9 cellular contexts compared by ENCODE assay signal in the genomic region with DNA sequence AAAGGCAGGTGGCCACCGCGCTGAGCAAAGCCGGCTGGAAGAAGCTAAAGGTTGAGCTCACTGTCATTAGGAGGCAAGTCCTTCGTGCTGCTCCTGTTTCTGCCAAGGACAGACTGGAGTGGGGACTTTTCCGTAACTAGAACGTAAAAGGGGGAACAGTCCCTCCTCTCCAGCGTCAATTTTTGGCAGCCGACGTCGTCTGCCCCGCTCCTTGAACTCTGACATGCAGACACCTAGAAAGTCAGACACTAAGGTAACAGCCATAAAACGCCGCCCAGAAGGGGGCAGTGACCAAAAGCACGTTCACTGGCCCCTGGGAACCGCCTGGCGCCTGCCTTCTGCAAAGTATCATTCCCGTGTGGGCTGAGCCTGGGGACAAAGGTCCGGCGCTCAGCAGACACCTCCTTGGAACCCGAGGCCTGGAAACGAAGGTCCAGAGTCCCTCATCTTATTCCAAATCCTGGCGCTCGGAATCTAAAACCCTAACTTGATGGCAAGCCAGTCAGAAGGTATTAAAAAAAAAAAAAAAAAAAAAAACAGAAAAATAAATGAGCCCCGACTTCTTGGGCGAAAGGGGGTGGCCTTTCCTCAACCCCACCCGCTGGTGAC. TPM values are rescaled to one million over a fixed set of nuclear protein-coding genes. Genes with fewer than 3 reads are reported as not detected.
DNase-seq lines count a peak whose midpoint lies in the region; ATAC-seq and FAIRE-seq lines count a peak whose summit lies in the region.
"Had no signal": no experiment of that assay in that cellular context is flagged by ENCODE, and none has a peak within 500 bp of the region (broad histone marks: within the 10 kb centered on the region; RNA-seq: fewer than 3 reads in every experiment).

No MANE protein-coding gene starts in this region.

- H3K36me3 Mint-ChIP-seq in naive thymus-derived CD4-positive, alpha-beta T cell: peaks cover 0 to 7% (median 0%) of the 10 kb centered on the region in 5 donors

- ATAC-seq in naive thymus-derived CD4-positive, alpha-beta T cell: peak; percentile 44
- no peak for ATAC-seq in GM19467 (IDR thresholded peaks at IDR 0.05; ENCODE audit: unreplicated experiment)

- peaks cover 0 to 29% (median 13%) of the 10 kb centered on the region in 7 donors for H3K4me1 Mint-ChIP-seq in naive thymus-derived CD4-positive, alpha-beta T cell

- WGBS in esophagus, 2 donors: 4% methylated on average over 26 of the region's 26 CpGs

- H3K4me3 Mint-ChIP-seq in naive thymus-derived CD4-positive, alpha-beta T cell: peak overlapping the region; percentile 84 to 95 (median 89)

- no peaks in the 10 kb centered on the region for H3K36me3 ChIP-seq in esophagus (ENCODE audit: control insufficient read depth in 2 of 2, insufficient read depth in 2 of 2, low read length in 1 of 2)
- peaks cover 0 to 5% (median 0%) of the 10 kb centered on the region in 3 experiments for H3K36me3 ChIP-seq in naive thymus-derived CD4-positive, alpha-beta T cell (ENCODE audit: control insufficient read depth in 2 of 3, insufficient read depth in 3 of 3, low read length in 3 of 3)

- POLR2A ChIA-PET in naive thymus-derived CD4-positive, alpha-beta T cell (lab: Charles Lee): interaction anchor here (1.3 to 1.6 kb wide), 3 partner anchors 9 to 498 kb away, joined by 3 to 17 read pairs (median 4); partner anchors contain the start of gene STAT6

- H3K27me3 ChIP-seq in esophagus (ENCODE audit: control insufficient read depth in 1 of 2, insufficient read depth in 2 of 2, low read length in 2 of 2): no peaks in the 10 kb centered on the region
- no peaks in the 10 kb centered on the region for H3K27me3 ChIP-seq in naive thymus-derived CD4-positive, alpha-beta T cell (ENCODE audit: control insufficient read depth in 2 of 2, insufficient read depth in 2 of 2, low read length in 2 of 2)

- FAIRE-seq in urothelium cell line (lab: Jason Lieb, UNC): no peak
- FAIRE-seq: GM18507 had no signal

- H3K4me1 ChIP-seq in esophagus (ENCODE audit: control insufficient read depth in 2 of 2, insufficient read depth in 2 of 2, low read length in 1 of 2): peaks cover 3 to 10% of the 10 kb centered on the region in 2 donors
- peaks cover 0 to 6% of the 10 kb centered on the region in 2 donors for H3K4me1 ChIP-seq in naive thymus-derived CD4-positive, alpha-beta T cell (ENCODE audit: control insufficient read depth in 2 of 2, insufficient read depth in 2 of 2, low read length in 2 of 2)

- H3K27ac ChIP-seq in esophagus (ENCODE audit: low read depth in 2 of 2, low read length in 1 of 2): peak overlapping the region; percentile 98 to 100
- H3K27ac ChIP-seq in naive thymus-derived CD4-positive, alpha-beta T cell (ENCODE audit: low read depth, low read length): peak overlapping the region; percentile 84

- no peaks in the 10 kb centered on the region for H3K9me3 ChIP-seq in esophagus (ENCODE audit: control insufficient read depth in 2 of 2, insufficient read depth in 1 of 2, low read depth in 1 of 2, low read length in 1 of 2)
- no peaks in the 10 kb centered on the region for H3K9me3 ChIP-seq in naive thymus-derived CD4-positive, alpha-beta T cell (ENCODE audit: control insufficient read depth in 2 of 3, low read length in 3 of 3)

- H3K9me3 Mint-ChIP-seq in naive thymus-derived CD4-positive, alpha-beta T cell: peaks cover 0 to 9% (median 0%) of the 10 kb centered on the region in 11 donors

- peaks cover 0 to 57% (median 0%) of the 10 kb centered on the region in 5 donors for H3K27me3 Mint-ChIP-seq in naive thymus-derived CD4-positive, alpha-beta T cell

- peak overlapping the region in 6 of 9 donors; percentile 43 to 83 (median 79) for H3K27ac Mint-ChIP-seq in naive thymus-derived CD4-positive, alpha-beta T cell

- intact Hi-C loops in naive thymus-derived CD4-positive, alpha-beta T cell (cut with micrococcal nuclease): loop anchor here (5.0 to 10.0 kb wide), 2 partner anchors 120 to 328 kb away; partner anchors contain the start of genes GLI1 (in 1 of the 2), INHBE (in 1 of the 2) and ZBTB39 (in 1 of the 2)

- CTCF ChIA-PET in naive thymus-derived CD4-positive, alpha-beta T cell (lab: Charles Lee): interaction anchor here (0.9 to 10.8 kb wide), 4 partner anchors 16 to 62 kb away, joined by 3 to 162 read pairs (median 4); partner anchors contain the start of gene STAT6

- DNase-seq in activated T-cell treated with anti-CD3 and anti-CD28 coated beads for 1 hour (ENCODE audit: low read depth) (peak; percentile 17), activated T-cell treated with anti-CD3 and anti-CD28 coated beads for 4 hours (no peak), NCI-H510A (lab: John Stamatoyannopoulos, UW) (peak; percentile 70), urothelium cell line (ENCODE audit: low spot score) (peak; percentile 75)
- peak; percentile 75 for DNase-seq in activated CD8-positive, alpha-beta memory T cell treated with anti-CD3 and anti-CD28 coated beads for 24 hours
- peak in 8 of 9 donors; percentile 20 to 59 (median 42) for DNase-seq in naive thymus-derived CD4-positive, alpha-beta T cell

- peak overlapping the region; percentile 64 to 68 for H3K4me3 ChIP-seq in esophagus (ENCODE audit: low read depth in 1 of 2, low read length in 2 of 2)
- H3K4me3 ChIP-seq in naive thymus-derived CD4-positive, alpha-beta T cell (ENCODE audit: low read length): peak overlapping the region; percentile 91

RNA-seq across cellular contexts. Expression of gene LRP1, which starts 1.1 kb away (rescaled TPM):
- polyA plus RNA-seq in esophagus: 10 to 100 TPM; 29.6 to 47.6 TPM
- 100 to 1,000 TPM in 1 of 5 experiments, 10 to 100 TPM in 3, under 1 TPM in 1; 0.58 to 119 (median 14.8) TPM for total RNA-seq in naive thymus-derived CD4-positive, alpha-beta T cell
- polyA plus RNA-seq in naive thymus-derived CD4-positive, alpha-beta T cell: 1 to 10 TPM in 1 of 2 donors, under 1 TPM in 1; 0.72 to 1.2 TPM

RNA-seq across cellular contexts. Expression of gene STAT6, which starts 16.0 kb away (rescaled TPM):
- 100 to 1,000 TPM; 101 to 145 TPM for polyA plus RNA-seq in esophagus
- 100 to 1,000 TPM; 206 to 403 (median 294) TPM for total RNA-seq in naive thymus-derived CD4-positive, alpha-beta T cell
- 100 to 1,000 TPM in 1 of 2 donors, 10 to 100 TPM in 1; 99.3 to 104 TPM for polyA plus RNA-seq in naive thymus-derived CD4-positive, alpha-beta T cell

RNA-seq across cellular contexts. Expression of gene LRP1-AS, which starts 20.2 kb away (rescaled TPM):
- polyA plus RNA-seq in esophagus: not detected
- total RNA-seq in naive thymus-derived CD4-positive, alpha-beta T cell: not detected
- not detected for polyA plus RNA-seq in naive thymus-derived CD4-positive, alpha-beta T cell

RNA-seq across cellular contexts. Expression of gene NAB2, which starts 38.3 kb away (rescaled TPM):
- polyA plus RNA-seq in esophagus: 10 to 100 TPM; 11.6 to 19.3 TPM
- 10 to 100 TPM in 3 of 5 experiments, 1 to 10 TPM in 2; 5.7 to 22.4 (median 15.5) TPM for total RNA-seq in naive thymus-derived CD4-positive, alpha-beta T cell
- polyA plus RNA-seq in naive thymus-derived CD4-positive, alpha-beta T cell: 1 to 10 TPM in 1 of 2 donors, under 1 TPM in 1; 0.46 to 2.8 TPM

RNA-seq across cellular contexts. Expression of gene NEMP1, which starts 48.6 kb away (rescaled TPM):
- 1 to 10 TPM; 3.0 TPM for polyA plus RNA-seq in esophagus
- total RNA-seq in naive thymus-derived CD4-positive, alpha-beta T cell: 10 to 100 TPM; 13.1 to 47.6 (median 29.3) TPM
- polyA plus RNA-seq in naive thymus-derived CD4-positive, alpha-beta T cell: 1 to 10 TPM; 2.9 to 7.4 TPM

Comparison
In these comparisons a context has a peak if more than half of its experiments do, and no peak if none do; other contexts are left out.
1. RNA of gene LRP1, which starts 1.1 kb away (polyA plus RNA-seq): 29.6 to 47.6 TPM in esophagus; 0.72 to 1.2 TPM in naive thymus-derived CD4-positive, alpha-beta T cell; every median in the first group is over 10 times any median in the second.